11 cellular contexts compared by ENCODE assay signal in genomic region chr19:38274734-38275133, GRCh38. TPM values are rescaled to one million over a fixed set of nuclear protein-coding genes. Genes with fewer than 3 reads are reported as not detected.
DNase-seq lines count a peak whose midpoint lies in the region; ATAC-seq and TF ChIP-seq lines count a peak whose summit lies in the region.
"Had no signal": no experiment of that assay in that cellular context is flagged by ENCODE, and none has a peak within 500 bp of the region (broad histone marks: within the 10 kb centered on the region; RNA-seq: fewer than 3 reads in every experiment).

No MANE protein-coding gene starts in this region.

- no peaks in the 10 kb centered on the region for H3K9me3 ChIP-seq in right cardiac atrium (ENCODE audit: control insufficient read depth, low read length)

- intact Hi-C loops in right cardiac atrium (cut with DNase I) = loop anchor here in 1 of 4 donors (5.0 kb wide), 1 partner anchor 43 kb away; the partner anchor contains the start of genes KCNK6 and YIF1B

- no peak overlapping the region for H3K4me3 ChIP-seq in right cardiac atrium (ENCODE audit: low read length)

- DNase-seq in amygdala (lab: John Stamatoyannopoulos, UW) (peak in 43 of 56 donors; percentile 8 to 83 (median 53)), right cardiac atrium (peak; percentile 38 to 68 (median 65)), pons (ENCODE audit: low spot score) (peak; percentile 94), NCI-H226 (no peak), NOMO-1 (lab: John Stamatoyannopoulos, UW; ENCODE audit: unreplicated experiment in 2 of 2) (no peak), iPS-NIHi7 (ENCODE audit: extremely low spot score) (no peak)
- DNase-seq in stimulated activated CD4-positive, alpha-beta T cell treated with anti-CD3 and anti-CD28 coated beads, Interleukin-12 subunit alpha, Interleukin-12 subunit beta, amount 100 ng/mL, for 4 hours = no peak
- DNase-seq: activated T-cell treated with anti-CD3 and anti-CD28 coated beads, Interleukin-2, amount 50 U/mL, for 24 hours; effector CD4-positive, alpha-beta T cell had no signal

- WGBS in right cardiac atrium = 21% methylated on average over 8 of the region's 8 CpGs

- no peaks in the 10 kb centered on the region for H3K27me3 ChIP-seq in right cardiac atrium (ENCODE audit: control insufficient read depth, insufficient read depth)

- no peak for TF ChIP-seq CTCF in C4-2B (conservative IDR thresholded peaks at IDR 0.05)

- ATAC-seq in right cardiac atrium = peak; percentile 56 to 58
- ATAC-seq: left lobe of liver had no signal

- peak overlapping the region; percentile 54 for H3K27ac ChIP-seq in C4-2B
- H3K27ac ChIP-seq in right cardiac atrium (ENCODE audit: low read length) = peak overlapping the region; percentile 16

- H3K4me1 ChIP-seq in right cardiac atrium (ENCODE audit: control insufficient read depth, insufficient read depth, low read length) = peaks cover 9% of the 10 kb centered on the region

RNA-seq across cellular contexts. Expression of gene SPINT2, which starts 10.4 kb away (rescaled TPM):
- total RNA-seq in right cardiac atrium = 10 to 100 TPM in 3 of 4 donors, 1 to 10 TPM in 1; 9.0 to 16.6 (median 12.2) TPM
- 5.7 TPM for polyA plus RNA-seq in right cardiac atrium

RNA-seq across cellular contexts. Expression of gene PPP1R14A, which starts 18.6 kb away (rescaled TPM):
- total RNA-seq in right cardiac atrium = 10 to 100 TPM; 13.3 to 29.0 (median 21.7) TPM
- 51.1 TPM for polyA plus RNA-seq in right cardiac atrium

RNA-seq across cellular contexts. Expression of gene C19orf33, which starts 29.3 kb away (rescaled TPM):
- under 1 TPM in 2 of 4 donors, not detected in 2; 0.57 to 0.89 TPM for total RNA-seq in right cardiac atrium
- polyA plus RNA-seq in right cardiac atrium = 4.3 TPM

RNA-seq across cellular contexts. Expression of gene YIF1B, which starts 41.0 kb away (rescaled TPM):
- 10 to 100 TPM; 15.9 to 24.4 (median 19.9) TPM for total RNA-seq in right cardiac atrium
- 25.7 TPM for polyA plus RNA-seq in right cardiac atrium

RNA-seq across cellular contexts. Expression of gene KCNK6, which starts 44.9 kb away (rescaled TPM):
- total RNA-seq in right cardiac atrium = 1 to 10 TPM; 2.2 to 3.0 (median 2.8) TPM
- 2.4 TPM for polyA plus RNA-seq in right cardiac atrium

Comparison
In these comparisons a context has a peak if more than half of its experiments do, and no peak if none do; other contexts are left out.
1. DNase-seq: peak in amygdala (43 of 56), right cardiac atrium (3 of 3) and pons (single experiment); none in stimulated activated CD4-positive, alpha-beta T cell treated with anti-CD3 and anti-CD28 coated beads, Interleukin-12 subunit alpha, Interleukin-12 subunit beta, amount 100 ng/mL, for 4 hours (single experiment), NCI-H226 (single experiment), NOMO-1 (0 of 2) and iPS-NIHi7 (single experiment).